In genomic region chr1:41493117-41493536, GRCh38 we compare ENCODE assay signal across 12 cellular contexts. TPM values are rescaled to one million over a fixed set of nuclear protein-coding genes. Genes with fewer than 3 reads are reported as not detected.
DNase-seq lines count a peak whose midpoint lies in the region; ATAC-seq and TF ChIP-seq lines count a peak whose summit lies in the region.
"Had no signal": no experiment of that assay in that cellular context is flagged by ENCODE, and none has a peak within 500 bp of the region (broad histone marks: within the 10 kb centered on the region; RNA-seq: fewer than 3 reads in every experiment).

No MANE protein-coding gene starts in this region.

- H3K36me3 ChIP-seq in WERI-Rb-1: no peaks in the 10 kb centered on the region
- H3K36me3 ChIP-seq: gastroesophageal sphincter had no signal

- no peak overlapping the region for H3K4me3 ChIP-seq in astrocyte of the cerebellum (ENCODE audit: low read depth, low read length)
- H3K4me3 ChIP-seq in WERI-Rb-1 (ENCODE audit: low read depth, low read length): no peak overlapping the region
- H3K4me3 ChIP-seq: gastroesophageal sphincter had no signal

- H3K27ac ChIP-seq in WERI-Rb-1: no peak overlapping the region

- H3K9me3 ChIP-seq in WERI-Rb-1 (ENCODE audit: severe bottlenecking): no peaks in the 10 kb centered on the region
- H3K9me3 ChIP-seq: gastroesophageal sphincter had no signal

- no peak for TF ChIP-seq CTCF in astrocyte of the cerebellum (IDR thresholded peaks at IDR 0.05; ENCODE audit: low read depth, low read length, missing control alignments)
- TF ChIP-seq CTCF in WERI-Rb-1 (IDR thresholded peaks at IDR 0.05; ENCODE audit: low read depth, low read length): no peak

- in situ Hi-C loops in Caki2 (cut with HindIII; ENCODE audit: low pct_unique_long_range_greater_than_20kb, low sequenced_read_pairs): no loop called here
- in situ Hi-C loops in astrocyte of the cerebellum (cut with HindIII; ENCODE audit: low sequenced_read_pairs): no loop called here

- ATAC-seq in HG02798 (IDR thresholded peaks at IDR 0.05; ENCODE audit: poor library complexity, unreplicated experiment): no peak
- ATAC-seq: gastroesophageal sphincter had no signal

- no peaks in the 10 kb centered on the region for H3K27me3 ChIP-seq in WERI-Rb-1 (ENCODE audit: insufficient read depth, low read depth, severe bottlenecking)
- H3K27me3 ChIP-seq: gastroesophageal sphincter had no signal

- DNase-seq in Caki2 (ENCODE audit: low read depth) (peak; percentile 81), HS-27A (ENCODE audit: low read depth) (peak; percentile 96), astrocyte of the cerebellum (ENCODE audit: low read depth) (peak; percentile 29), kidney glomerular epithelial cell (lab: John Stamatoyannopoulos, UW) (peak; percentile 79), D341Med (ENCODE audit: low spot score) (no peak), WERI-Rb-1 (no peak), NCI-H187 (lab: John Stamatoyannopoulos, UW) (no peak)
- DNase-seq: activated effector memory CD4-positive, alpha-beta T cell treated with anti-CD3 and anti-CD28 coated beads, Interleukin-2, amount 50 U/mL, for 16 hours; GDM1; NCI-H1694 had no signal

RNA-seq across cellular contexts. Expression of gene EDN2, which starts 8.6 kb away (rescaled TPM):
- total RNA-seq in Caki2 (2014; rRNA removed; shearing (Covaris generic); ENCODE audit: low replicate concordance): 6.1 and 8.9 TPM in 2 replicates

Comparison
In these comparisons a context has a peak if more than half of its experiments do, and no peak if none do; other contexts are left out.
1. DNase-seq: peak in Caki2 (single experiment), HS-27A (single experiment), astrocyte of the cerebellum (single experiment) and kidney glomerular epithelial cell (single experiment); none in D341Med (single experiment), WERI-Rb-1 (single experiment) and NCI-H187 (0 of 2).